In the genomic region with DNA sequence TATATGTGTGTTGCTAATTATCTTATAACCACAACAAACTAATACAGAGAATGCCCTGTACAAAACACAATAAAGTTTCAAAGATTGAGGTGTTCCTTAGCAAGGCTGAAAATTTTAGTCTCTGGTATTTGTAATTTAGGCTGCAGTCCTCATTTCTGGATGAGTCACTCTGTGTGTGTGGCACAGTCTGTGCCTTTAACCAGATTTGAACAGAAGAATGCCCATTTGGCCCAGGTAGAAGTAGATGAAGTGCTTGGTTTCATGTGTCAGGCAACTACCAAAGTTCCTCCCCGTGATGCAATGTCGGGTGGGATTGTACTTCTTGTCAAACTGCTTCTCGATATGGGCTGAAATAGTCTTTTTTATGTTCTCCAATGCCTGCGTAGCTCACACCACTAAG, we compare ENCODE assay signal across 15 cellular contexts.
"Had no signal": no experiment of that assay in that cellular context is flagged by ENCODE, and none has a peak within 500 bp of the region (broad histone marks: within the 10 kb centered on the region; RNA-seq: fewer than 3 reads in every experiment).

No MANE protein-coding gene starts in this region.

- DNase-seq: activated CD4-positive, alpha-beta T cell treated with anti-CD3 and anti-CD28 coated beads, Interleukin-2, amount 50 U/mL, for 4 hours; activated naive CD4-positive, alpha-beta T cell treated with anti-CD3 and anti-CD28 coated beads for 36 hours; activated naive CD8-positive, alpha-beta T cell treated with anti-CD3 and anti-CD28 coated beads, Interleukin-2, amount 50 U/mL, for 24 hours; caudate nucleus; colonic mucosa; hippocampal formation; sigmoid colon; stimulated activated CD4-positive, alpha-beta T cell treated with anti-CD3 and anti-CD28 coated beads, Interleukin-12 subunit alpha, Interleukin-12 subunit beta, amount 100 ng/mL, for 4 hours; stimulated activated CD4-positive, alpha-beta T cell treated with anti-CD3 and anti-CD28 coated beads, Interleukin-2, amount 100 ng/mL, for 24 hours; T-cell; T1000 had no signal

- H3K9me3 ChIP-seq: colonic mucosa, sigmoid colon had no signal

- ATAC-seq: activated CD4-positive, CD25-positive, alpha-beta regulatory T cell treated with anti-CD3 and anti-CD28 coated beads, Interleukin-2, amount 50 U/mL, for 24 hours; activated naive CD8-positive, alpha-beta T cell treated with anti-CD3 and anti-CD28 coated beads, Interleukin-2, amount 50 U/mL, for 24 hours; activated T-helper 17 cell treated with anti-CD3 and anti-CD28 coated beads, Interleukin-2, amount 50 U/mL, for 72 hours; T-cell had no signal

- H3K36me3 ChIP-seq: colonic mucosa, sigmoid colon had no signal

- H3K4me3 ChIP-seq: colonic mucosa, sigmoid colon, SK-N-MC had no signal

- H3K27me3 ChIP-seq: colonic mucosa, sigmoid colon had no signal

- H3K27ac ChIP-seq: colonic mucosa, sigmoid colon, SK-N-MC had no signal

- H3K4me1 ChIP-seq: colonic mucosa, sigmoid colon had no signal

- FAIRE-seq: endothelial cell of umbilical vein had no signal
